ENCODE assay signal across 9 cellular contexts in the genomic region with DNA sequence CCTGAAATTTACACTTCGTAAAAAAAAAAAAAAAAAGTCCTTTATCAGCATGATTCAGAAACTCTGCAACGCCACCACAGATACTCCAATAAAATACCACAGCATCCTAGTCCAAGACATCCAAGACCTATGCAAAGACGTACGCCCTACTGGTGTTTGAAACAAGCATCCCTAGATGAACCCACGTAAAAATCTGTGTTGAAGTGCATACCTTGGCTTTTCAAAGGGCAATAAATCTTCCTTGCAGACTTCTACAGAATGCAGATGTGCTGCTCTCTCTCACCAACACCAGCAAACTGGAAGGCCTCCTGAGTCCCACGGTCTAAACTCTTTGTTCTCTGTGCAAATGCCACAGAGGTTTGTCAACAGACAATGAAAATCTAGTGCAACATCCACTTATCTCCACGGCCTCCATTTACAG. TPM values are rescaled to one million over a fixed set of nuclear protein-coding genes. Genes with fewer than 3 reads are reported as not detected.
DNase-seq lines count a peak whose midpoint lies in the region; ATAC-seq and TF ChIP-seq lines count a peak whose summit lies in the region.
"Had no signal": no experiment of that assay in that cellular context is flagged by ENCODE, and none has a peak within 500 bp of the region (broad histone marks: within the 10 kb centered on the region; RNA-seq: fewer than 3 reads in every experiment).

No MANE protein-coding gene starts in this region.

- no peak overlapping the region for H3K4me3 ChIP-seq in Caco-2 (ENCODE audit: low read depth, low read length)
- H3K4me3 ChIP-seq in HUES48 (ENCODE audit: low read depth, low read length), result no peak overlapping the region; the same call in 1 of the 2 replicates
- H3K4me3 ChIP-seq in astrocyte of the spinal cord (ENCODE audit: low read depth, low read length), result no peak overlapping the region

- TF ChIP-seq CTCF in Caco-2 (IDR thresholded peaks at IDR 0.05; ENCODE audit: insufficient read depth in 1 of 2, low read depth in 1 of 2, low read length in 1 of 2, severe bottlenecking in 1 of 2, unreplicated experiment in 1 of 2), result no peak
- no peak for TF ChIP-seq CTCF in astrocyte of the spinal cord (IDR thresholded peaks at IDR 0.05; ENCODE audit: low read depth, low read length)
- TF ChIP-seq CTCF in mesothelial cell of epicardium (IDR thresholded peaks at IDR 0.05; ENCODE audit: unreplicated experiment), result no peak

- CTCF ChIA-PET in Caco-2 (lab: Charles Lee), result no interaction called here
- CTCF ChIA-PET in activated naive CD4-positive, alpha-beta T cell treated with anti-CD3 and anti-CD28 coated beads, Interleukin-2, amount 10 ng/mL, durations not matched to agents 7 days and 5 days (lab: Charles Lee), result no interaction called here
- CTCF ChIA-PET in activated CD4-positive, alpha-beta memory T cell treated with anti-CD3 and anti-CD28 coated beads for 36 hours (lab: Charles Lee), result no interaction called here

- in situ Hi-C loops in astrocyte of the spinal cord (cut with HindIII; ENCODE audit: low sequenced_read_pairs), result no loop called here

- peak overlapping the region; percentile 59 for H3K27ac Mint-ChIP-seq in Caco-2 (ENCODE audit: unreplicated experiment)
- H3K27ac Mint-ChIP-seq in mesothelial cell of epicardium, result peak overlapping the region; percentile 56
- H3K27ac Mint-ChIP-seq in activated naive CD4-positive, alpha-beta T cell treated with anti-CD3 and anti-CD28 coated beads, Interleukin-2, amount 10 ng/mL, durations not matched to agents 7 days and 5 days, result no peak overlapping the region
- H3K27ac Mint-ChIP-seq in activated CD4-positive, alpha-beta memory T cell treated with anti-CD3 and anti-CD28 coated beads for 36 hours, result no peak overlapping the region

- peak overlapping the region; percentile 70 for H3K27ac ChIP-seq in HUES48 (ENCODE audit: low read depth, low read length)

- H3K36me3 Mint-ChIP-seq in Caco-2 (ENCODE audit: insufficient read depth, unreplicated experiment), result peaks cover 34% of the 10 kb centered on the region
- H3K36me3 Mint-ChIP-seq in mesothelial cell of epicardium, result no peaks in the 10 kb centered on the region
- no peaks in the 10 kb centered on the region for H3K36me3 Mint-ChIP-seq in activated naive CD4-positive, alpha-beta T cell treated with anti-CD3 and anti-CD28 coated beads, Interleukin-2, amount 10 ng/mL, durations not matched to agents 7 days and 5 days
- H3K36me3 Mint-ChIP-seq in activated CD4-positive, alpha-beta memory T cell treated with anti-CD3 and anti-CD28 coated beads for 36 hours, result no peaks in the 10 kb centered on the region

- no peak for ATAC-seq in HG03159 (IDR thresholded peaks at IDR 0.05; ENCODE audit: unreplicated experiment)
- ATAC-seq in HG03432 (IDR thresholded peaks at IDR 0.05; ENCODE audit: unreplicated experiment), result no peak

- H3K27me3 Mint-ChIP-seq in Caco-2 (ENCODE audit: insufficient read depth, unreplicated experiment) (no peaks in the 10 kb centered on the region), mesothelial cell of epicardium (ENCODE audit: low read depth) (no peaks in the 10 kb centered on the region)
- H3K27me3 Mint-ChIP-seq in activated naive CD4-positive, alpha-beta T cell treated with anti-CD3 and anti-CD28 coated beads, Interleukin-2, amount 10 ng/mL, durations not matched to agents 7 days and 5 days, result no peaks in the 10 kb centered on the region
- H3K27me3 Mint-ChIP-seq in activated CD4-positive, alpha-beta memory T cell treated with anti-CD3 and anti-CD28 coated beads for 36 hours, result no peaks in the 10 kb centered on the region

- H3K4me1 ChIP-seq in Caco-2 (peaks cover 64% of the 10 kb centered on the region), HUES48 (ENCODE audit: control insufficient read depth, insufficient read depth, low read length) (peaks cover 61% of the 10 kb centered on the region)

- DNase-seq in Caco-2 (peak; percentile 71 to 77), astrocyte of the spinal cord (ENCODE audit: low read depth, low spot score) (peak; percentile 59), mesothelial cell of epicardium (ENCODE audit: low spot score in 2 of 2, unreplicated experiment in 2 of 2) (no peak)
- DNase-seq in activated naive CD4-positive, alpha-beta T cell treated with anti-CD3 and anti-CD28 coated beads, Interleukin-2, amount 10 ng/mL, durations not matched to agents 7 days and 5 days, result no peak
- no peak for DNase-seq in activated CD4-positive, alpha-beta memory T cell treated with anti-CD3 and anti-CD28 coated beads for 36 hours
- DNase-seq: head of caudate nucleus had no signal

- H3K36me3 ChIP-seq in Caco-2 (ENCODE audit: control insufficient read depth, insufficient read depth, low read length), result no peaks in the 10 kb centered on the region
- no peaks in the 10 kb centered on the region for H3K36me3 ChIP-seq in HUES48 (ENCODE audit: control insufficient read depth, insufficient read depth, low read length)

- H3K9me3 Mint-ChIP-seq in Caco-2 (ENCODE audit: unreplicated experiment) (no peaks in the 10 kb centered on the region), mesothelial cell of epicardium (no peaks in the 10 kb centered on the region)
- no peaks in the 10 kb centered on the region for H3K9me3 Mint-ChIP-seq in activated naive CD4-positive, alpha-beta T cell treated with anti-CD3 and anti-CD28 coated beads, Interleukin-2, amount 10 ng/mL, durations not matched to agents 7 days and 5 days
- H3K9me3 Mint-ChIP-seq in activated CD4-positive, alpha-beta memory T cell treated with anti-CD3 and anti-CD28 coated beads for 36 hours, result no peaks in the 10 kb centered on the region

- peak overlapping the region; percentile 39 for H3K4me3 Mint-ChIP-seq in Caco-2 (ENCODE audit: unreplicated experiment)
- H3K4me3 Mint-ChIP-seq in mesothelial cell of epicardium, result peak overlapping the region; percentile 6
- no peak overlapping the region for H3K4me3 Mint-ChIP-seq in activated naive CD4-positive, alpha-beta T cell treated with anti-CD3 and anti-CD28 coated beads, Interleukin-2, amount 10 ng/mL, durations not matched to agents 7 days and 5 days
- H3K4me3 Mint-ChIP-seq in activated CD4-positive, alpha-beta memory T cell treated with anti-CD3 and anti-CD28 coated beads for 36 hours, result no peak overlapping the region

- intact Hi-C loops in Caco-2 (cut with micrococcal nuclease; ENCODE audit: unreplicated experiment), result loop anchor here (1.0 to 10.0 kb wide), 2 partner anchors 16 to 352 kb away; no protein-coding TSS in a partner anchor
- intact Hi-C loops in activated CD4-positive, alpha-beta memory T cell treated with anti-CD3 and anti-CD28 coated beads for 36 hours (cut with micrococcal nuclease), result no loop called here

- POLR2A ChIA-PET in Caco-2 (lab: Charles Lee), result no interaction called here
- POLR2A ChIA-PET in activated CD4-positive, alpha-beta memory T cell treated with anti-CD3 and anti-CD28 coated beads for 36 hours (lab: Charles Lee), result no interaction called here

- H3K9me3 ChIP-seq in Caco-2 (no peaks in the 10 kb centered on the region), HUES48 (ENCODE audit: control insufficient read depth, insufficient read depth, low read length) (no peaks in the 10 kb centered on the region)

- no peak overlapping the region for H3K9ac ChIP-seq in HUES48 (ENCODE audit: low read depth, low read length)

- H3K4me1 Mint-ChIP-seq in Caco-2 (ENCODE audit: low read depth, unreplicated experiment) (peaks cover 72% of the 10 kb centered on the region), mesothelial cell of epicardium (peaks cover 54% of the 10 kb centered on the region)
- no peaks in the 10 kb centered on the region for H3K4me1 Mint-ChIP-seq in activated naive CD4-positive, alpha-beta T cell treated with anti-CD3 and anti-CD28 coated beads, Interleukin-2, amount 10 ng/mL, durations not matched to agents 7 days and 5 days
- H3K4me1 Mint-ChIP-seq in activated CD4-positive, alpha-beta memory T cell treated with anti-CD3 and anti-CD28 coated beads for 36 hours (ENCODE audit: low read depth), result no peaks in the 10 kb centered on the region

- no peaks in the 10 kb centered on the region for H3K27me3 ChIP-seq in Caco-2 (replicated peaks; ENCODE audit: control insufficient read depth, insufficient read depth, low read length)
- no peaks in the 10 kb centered on the region for H3K27me3 ChIP-seq in HUES48 (ENCODE audit: control insufficient read depth, insufficient read depth, low read length)

- no TSS peak for BruUV-seq in Caco-2 (replicated peaks; lab: Mats Ljungman, UMichigan)

RNA-seq across cellular contexts. Expression of a gene that starts 38.8 kb away (rescaled TPM):
- total RNA-seq in Caco-2 (2022) (67.6 and 73.3 TPM in 2 replicates), mesothelial cell of epicardium (50.1 to 56.7 TPM (median 51.9 TPM) in 3 replicates)
- under 1 TPM; 0.21 to 0.34 TPM for total RNA-seq in activated CD4-positive, alpha-beta memory T cell treated with anti-CD3 and anti-CD28 coated beads for 36 hours

Comparison
In these comparisons a context has a peak if more than half of its experiments do, and no peak if none do; other contexts are left out.
1. DNase-seq: peak in Caco-2 (2 of 2) and astrocyte of the spinal cord (single experiment); none in mesothelial cell of epicardium (0 of 2), activated naive CD4-positive, alpha-beta T cell treated with anti-CD3 and anti-CD28 coated beads, Interleukin-2, amount 10 ng/mL, durations not matched to agents 7 days and 5 days (single experiment) and activated CD4-positive, alpha-beta memory T cell treated with anti-CD3 and anti-CD28 coated beads for 36 hours (single experiment).
2. H3K27ac Mint-ChIP-seq: peak in Caco-2 (single experiment) and mesothelial cell of epicardium (single experiment); none in activated naive CD4-positive, alpha-beta T cell treated with anti-CD3 and anti-CD28 coated beads, Interleukin-2, amount 10 ng/mL, durations not matched to agents 7 days and 5 days (single experiment) and activated CD4-positive, alpha-beta memory T cell treated with anti-CD3 and anti-CD28 coated beads for 36 hours (single experiment).
3. H3K4me3 Mint-ChIP-seq: peak in Caco-2 (single experiment) and mesothelial cell of epicardium (single experiment); none in activated naive CD4-positive, alpha-beta T cell treated with anti-CD3 and anti-CD28 coated beads, Interleukin-2, amount 10 ng/mL, durations not matched to agents 7 days and 5 days (single experiment) and activated CD4-positive, alpha-beta memory T cell treated with anti-CD3 and anti-CD28 coated beads for 36 hours (single experiment).
4. RNA of a gene that starts 38.8 kb away (total RNA-seq): 67.6 to 73.3 TPM in Caco-2 and 50.1 to 56.7 TPM in mesothelial cell of epicardium; 0.21 to 0.34 TPM in activated CD4-positive, alpha-beta memory T cell treated with anti-CD3 and anti-CD28 coated beads for 36 hours; every median in the first group is over 10 times any median in the second.